In genomic region chr12:101857043-101857558, GRCh38 we compare ENCODE assay signal across 9 cellular contexts. TPM values are rescaled to one million over a fixed set of nuclear protein-coding genes. Genes with fewer than 3 reads are reported as not detected.
A peak's percentile ranks its signal among the peaks of the same experiment; 100 is the strongest.
DNase-seq lines count a peak whose midpoint lies in the region; ATAC-seq, FAIRE-seq and TF ChIP-seq lines count a peak whose summit lies in the region.
"Had no signal": no experiment of that assay in that cellular context is flagged by ENCODE, and none has a peak within 500 bp of the region (broad histone marks: within the 10 kb centered on the region; RNA-seq: fewer than 3 reads in every experiment).

No MANE protein-coding gene starts in this region.

- H3K27ac ChIP-seq in RWPE1 (no peak overlapping the region), mesenchymal stem cell (ENCODE audit: low read length, poor library complexity, severe bottlenecking) (peak overlapping the region; percentile 80)
- H3K27ac ChIP-seq: KMS-11 had no signal

- peaks cover 4% of the 10 kb centered on the region for H3K36me3 Mint-ChIP-seq in activated CD4-positive, alpha-beta T cell treated with anti-CD3 and anti-CD28 coated beads, Interleukin-2, amount 10 ng/mL, durations not matched to agents 7 days and 5 days (ENCODE audit: low read depth)

- H2AK5ac ChIP-seq in mesenchymal stem cell (ENCODE audit: low read length, severe bottlenecking), result no peak overlapping the region

- H2BK15ac ChIP-seq in mesenchymal stem cell (ENCODE audit: low read depth, poor library complexity, severe bottlenecking), result no peak overlapping the region

- H3K4me2 ChIP-seq in mesenchymal stem cell (ENCODE audit: low read length, poor library complexity, severe bottlenecking), result no peak overlapping the region
- H3K4me2 ChIP-seq: KMS-11 had no signal

- no peak overlapping the region for H2BK120ac ChIP-seq in mesenchymal stem cell (ENCODE audit: low read depth, low read length)

- H3K18ac ChIP-seq in mesenchymal stem cell (ENCODE audit: low read depth in 1 of 2, low read length in 2 of 2), result no peak overlapping the region

- WGBS in mesenchymal stem cell, result 30% methylated on average over 1 of the region's 1 CpG

- peak overlapping the region; percentile 68 for H3K9ac ChIP-seq in mesenchymal stem cell (ENCODE audit: low read length)
- H3K9ac ChIP-seq: KMS-11 had no signal

- H3K27me3 ChIP-seq in mesenchymal stem cell (ENCODE audit: control insufficient read depth in 1 of 2, insufficient read depth in 1 of 2, low read length in 2 of 2), result no peaks in the 10 kb centered on the region

- TF ChIP-seq CTCF in RWPE1 (conservative IDR thresholded peaks at IDR 0.05; ENCODE audit: low read depth), result no peak

- H3K27me3 Mint-ChIP-seq in activated CD4-positive, alpha-beta T cell treated with anti-CD3 and anti-CD28 coated beads, Interleukin-2, amount 10 ng/mL, durations not matched to agents 7 days and 5 days, result no peaks in the 10 kb centered on the region

- H3K27ac Mint-ChIP-seq in activated CD4-positive, alpha-beta T cell treated with anti-CD3 and anti-CD28 coated beads, Interleukin-2, amount 10 ng/mL, durations not matched to agents 7 days and 5 days, result no peak overlapping the region

- no peak overlapping the region for H2BK12ac ChIP-seq in mesenchymal stem cell (ENCODE audit: low read length in 2 of 2)

- POLR2A ChIA-PET in RWPE1 (lab: Yijun Ruan, JAX; ENCODE audit: low non-redundant PET), result no interaction called here
- POLR2A ChIA-PET in activated CD4-positive, alpha-beta T cell treated with anti-CD3 and anti-CD28 coated beads, Interleukin-2, amount 10 ng/mL, durations not matched to agents 7 days and 5 days (lab: Charles Lee), result no interaction called here

- H3K9me3 ChIP-seq in mesenchymal stem cell (ENCODE audit: control insufficient read depth, low read length), result no peaks in the 10 kb centered on the region

- peaks cover 7% of the 10 kb centered on the region for H3K4me1 ChIP-seq in mesenchymal stem cell (ENCODE audit: control insufficient read depth, insufficient read depth, low read depth, low read length)

- peak; percentile 59 for FAIRE-seq in GM18507 (lab: Jason Lieb, UNC)

- H3K23ac ChIP-seq in mesenchymal stem cell (ENCODE audit: low read length in 2 of 2), result no peak overlapping the region

- DNase-seq in GM18507 (ENCODE audit: extremely low spot score, insufficient read length, low read depth), result no peak
- peak; percentile 60 for DNase-seq in RWPE1 (ENCODE audit: low spot score)
- DNase-seq in mesenchymal stem cell, result peak; percentile 67
- DNase-seq in activated CD4-positive, alpha-beta T cell treated with anti-CD3 and anti-CD28 coated beads, Interleukin-2, amount 10 ng/mL, durations not matched to agents 7 days and 5 days, result no peak
- DNase-seq in amygdala (lab: John Stamatoyannopoulos, UW), result no peak
- DNase-seq in NCI-H128 (lab: John Stamatoyannopoulos, UW; ENCODE audit: unreplicated experiment), result no peak
- DNase-seq in NCI-H146 treated with DMSO at 0.1 percent for 48 hours (lab: John Stamatoyannopoulos, UW; ENCODE audit: unreplicated experiment), result no peak

- H3K4me3 Mint-ChIP-seq in activated CD4-positive, alpha-beta T cell treated with anti-CD3 and anti-CD28 coated beads, Interleukin-2, amount 10 ng/mL, durations not matched to agents 7 days and 5 days, result no peak overlapping the region

- peaks cover 2% of the 10 kb centered on the region for H3K9me3 Mint-ChIP-seq in activated CD4-positive, alpha-beta T cell treated with anti-CD3 and anti-CD28 coated beads, Interleukin-2, amount 10 ng/mL, durations not matched to agents 7 days and 5 days

- ATAC-seq in HG02884 (IDR thresholded peaks at IDR 0.05; ENCODE audit: unreplicated experiment), result peak; percentile 48

- H2BK5ac ChIP-seq in mesenchymal stem cell (ENCODE audit: low read depth, low read length, poor library complexity, severe bottlenecking), result no peak overlapping the region

- H3K4me3 ChIP-seq in mesenchymal stem cell (ENCODE audit: insufficient read depth in 1 of 2, low read depth in 1 of 2, low read length in 2 of 2), result no peak overlapping the region

- no peak overlapping the region for H4K8ac ChIP-seq in mesenchymal stem cell (ENCODE audit: low read length)

- no peak overlapping the region for H3K14ac ChIP-seq in mesenchymal stem cell (ENCODE audit: low read length in 2 of 2)

- CTCF ChIA-PET in RWPE1 (lab: Yijun Ruan, JAX), result no interaction called here
- CTCF ChIA-PET in activated CD4-positive, alpha-beta T cell treated with anti-CD3 and anti-CD28 coated beads, Interleukin-2, amount 10 ng/mL, durations not matched to agents 7 days and 5 days (lab: Charles Lee), result interaction anchor here (0.7 to 1.4 kb wide), 3 partner anchors 9 to 17 kb away, joined by 3 to 6 read pairs (median 3); no protein-coding TSS in a partner anchor

- H3K4ac ChIP-seq in mesenchymal stem cell (ENCODE audit: low read depth in 1 of 2, low read length in 2 of 2), result no peak overlapping the region

- H3K79me1 ChIP-seq in mesenchymal stem cell (replicated peaks; ENCODE audit: low read length, poor library complexity, severe bottlenecking), result no peaks in the 10 kb centered on the region

- H3K36me3 ChIP-seq in mesenchymal stem cell (ENCODE audit: control insufficient read depth in 1 of 2, insufficient read depth in 2 of 2, low read depth in 1 of 2, low read length in 2 of 2), result no peaks in the 10 kb centered on the region

- H4K91ac ChIP-seq in mesenchymal stem cell (ENCODE audit: low read length), result no peak overlapping the region

- peaks cover 6% of the 10 kb centered on the region for H3K4me1 Mint-ChIP-seq in activated CD4-positive, alpha-beta T cell treated with anti-CD3 and anti-CD28 coated beads, Interleukin-2, amount 10 ng/mL, durations not matched to agents 7 days and 5 days

- no peak overlapping the region for H2AFZ ChIP-seq in mesenchymal stem cell (ENCODE audit: low read depth, low read length)

RNA-seq across cellular contexts. Expression of gene DRAM1, which starts 20.3 kb away (rescaled TPM):
- 85.6 TPM for polyA plus RNA-seq in mesenchymal stem cell (2013, experiment 1 of 2)
- 87.7 TPM for polyA plus RNA-seq in mesenchymal stem cell (2013, experiment 2 of 2)
- 1 to 10 TPM; 1.4 to 2.5 TPM for total RNA-seq in activated CD4-positive, alpha-beta T cell treated with anti-CD3 and anti-CD28 coated beads, Interleukin-2, amount 10 ng/mL, durations not matched to agents 7 days and 5 days

RNA-seq across cellular contexts. Expression of gene GNPTAB, which starts 26.3 kb away (rescaled TPM):
- polyA plus RNA-seq in mesenchymal stem cell (2013, experiment 1 of 2), result 38.0 TPM
- polyA plus RNA-seq in mesenchymal stem cell (2013, experiment 2 of 2), result 39.2 TPM
- 10 to 100 TPM; 57.4 to 68.7 TPM for total RNA-seq in activated CD4-positive, alpha-beta T cell treated with anti-CD3 and anti-CD28 coated beads, Interleukin-2, amount 10 ng/mL, durations not matched to agents 7 days and 5 days

Comparison
In these comparisons a context has a peak if more than half of its experiments do, and no peak if none do; other contexts are left out.
1. DNase-seq: peak in RWPE1 (single experiment) and mesenchymal stem cell (single experiment); none in GM18507 (single experiment), activated CD4-positive, alpha-beta T cell treated with anti-CD3 and anti-CD28 coated beads, Interleukin-2, amount 10 ng/mL, durations not matched to agents 7 days and 5 days (single experiment), amygdala (0 of 56), NCI-H128 (single experiment) and NCI-H146 treated with DMSO at 0.1 percent for 48 hours (single experiment).